In genomic region chr16:68237243-68238028, GRCh38 we compare ENCODE assay signal across 8 cellular contexts. TPM values are rescaled to one million over a fixed set of nuclear protein-coding genes. Genes with fewer than 3 reads are reported as not detected.
DNase-seq lines count a peak whose midpoint lies in the region; ATAC-seq, FAIRE-seq and TF ChIP-seq lines count a peak whose summit lies in the region.

No MANE protein-coding gene starts in this region.

- FAIRE-seq in pancreas (lab: Jason Lieb, UNC) = peak; percentile 78

- ATAC-seq in HG02588 (IDR thresholded peaks at IDR 0.05; ENCODE audit: unreplicated experiment) = peak; percentile 70
- ATAC-seq in Right ventricle myocardium superior (ENCODE audit: poor library complexity) = peak; percentile 91
- ATAC-seq in pancreas = peak; percentile 61 to 81 (median 71)

- TF ChIP-seq POLR2A in thyroid gland (IDR thresholded peaks at IDR 0.05) = peak; percentile 91 to 98

- POLR2A ChIA-PET in GM10248 (lab: Yijun Ruan, JAX) = interaction anchor here (0.6 to 0.9 kb wide), 3 partner anchors 20 to 336 kb away, joined by 3 read pairs; partner anchors contain the start of genes PRMT7 and SLC7A6OS

- H3K9ac ChIP-seq in adipocyte (ENCODE audit: low read length) = peak overlapping the region; percentile 92

- DNase-seq in GM10248 (ENCODE audit: extremely low spot score) (peak; percentile 98), NCI-H1105 treated with DMSO at 0.1 percent for 48 hours (lab: John Stamatoyannopoulos, UW) (peak; percentile 53), SW 1271 (lab: John Stamatoyannopoulos, UW) (peak; percentile 93 to 97), adipocyte (ENCODE audit: low read depth) (peak; percentile 99), Right ventricle myocardium superior (peak; percentile 98), pancreas (peak; percentile 96 to 99 (median 99)), thyroid gland (peak; percentile 99 to 100)

- H3K4me1 ChIP-seq in adipocyte (ENCODE audit: control insufficient read depth, insufficient read depth, low read length) = peaks cover 25% of the 10 kb centered on the region
- H3K4me1 ChIP-seq in pancreas = peaks cover 8 to 26% (median 10%) of the 10 kb centered on the region in 3 donors
- peaks cover 31 to 40% of the 10 kb centered on the region in 2 donors for H3K4me1 ChIP-seq in thyroid gland

- H3K27me3 ChIP-seq in adipocyte (replicated peaks; ENCODE audit: control insufficient read depth, insufficient read depth, low read length) (peaks cover 4% of the 10 kb centered on the region), pancreas (no peaks in the 10 kb centered on the region), thyroid gland (no peaks in the 10 kb centered on the region)

- 0 to 1% methylated on average over 52 to 72 of the region's 72 CpGs for WGBS in pancreas, 2 donors
- 0 to 1% methylated on average over 22 to 55 of the region's 72 CpGs for WGBS in thyroid gland, 2 donors

- CTCF ChIA-PET in GM10248 (lab: Yijun Ruan, JAX) = interaction anchor here (1.0 to 4.0 kb wide), 7 partner anchors 9 to 118 kb away, joined by 3 to 21 read pairs (median 7); partner anchors contain the start of gene SLC7A6

- TF ChIP-seq CTCF in GM10248 (IDR thresholded peaks at IDR 0.05; ENCODE audit: control extremely low read depth, extremely low read depth, low read depth, missing control alignments) (no peak), pancreas (IDR thresholded peaks at IDR 0.05) (no peak), thyroid gland (IDR thresholded peaks at IDR 0.05) (no peak)

- H3K36me3 ChIP-seq in adipocyte (ENCODE audit: control insufficient read depth, insufficient read depth, low read length, severe bottlenecking) (no peaks in the 10 kb centered on the region), pancreas (peaks cover 0 to 2% (median 1%) of the 10 kb centered on the region in 3 donors), thyroid gland (peaks cover under 1 to 3% of the 10 kb centered on the region in 2 donors)

- intact Hi-C loops in Right ventricle myocardium superior (cut with DNase I) (loop anchor here (2.0 kb wide), 1 partner anchor 91 kb away; no protein-coding TSS in a partner anchor), pancreas (cut with DNase I) (loop anchor here in 2 of 3 donors (5.0 to 10.0 kb wide), 3 partner anchors 50 to 253 kb away; partner anchors contain the start of genes DPEP3 (in 1 of the 2) and NFATC3 (in 1 of the 2)), thyroid gland (cut with DNase I) (loop anchor here (10.0 kb wide), 1 partner anchor 243 kb away; the partner anchor contains the start of gene DPEP2)

- H3K27ac ChIP-seq in pancreas (peak overlapping the region; percentile 83 to 99 (median 95)), thyroid gland (peak overlapping the region; percentile 90 to 96 (median 96))

- H3K9me3 ChIP-seq in adipocyte (ENCODE audit: control insufficient read depth, low read length) = no peaks in the 10 kb centered on the region
- no peaks in the 10 kb centered on the region for H3K9me3 ChIP-seq in pancreas
- H3K9me3 ChIP-seq in thyroid gland = no peaks in the 10 kb centered on the region

- H3K4me3 ChIP-seq in adipocyte (ENCODE audit: low read length) (peak overlapping the region; percentile 86), pancreas (peak overlapping the region; percentile 34 to 86 (median 74)), thyroid gland (replicated peaks in 1 of 3) (peak overlapping the region in 2 of 3 donors; percentile 32 to 68)

RNA-seq across cellular contexts. Expression of gene ESRP2, which starts 1.5 kb away (rescaled TPM):
- total RNA-seq in Right ventricle myocardium superior (0.73 TPM), pancreas (10 to 100 TPM; 20.1 to 43.4 (median 33.3) TPM), thyroid gland (10 to 100 TPM; 42.9 to 86.9 (median 50.5) TPM)
- polyA plus RNA-seq in pancreas = 10 to 100 TPM; 35.5 to 45.5 TPM

RNA-seq across cellular contexts. Expression of gene PLA2G15, which starts 7.7 kb away (rescaled TPM):
- total RNA-seq in Right ventricle myocardium superior (38.1 TPM), pancreas (10 to 100 TPM in 1 of 6 donors, 1 to 10 TPM in 5; 3.5 to 14.1 (median 5.1) TPM), thyroid gland (10 to 100 TPM; 20.8 to 40.3 (median 38.4) TPM)
- 1 to 10 TPM; 6.1 to 8.4 TPM for polyA plus RNA-seq in pancreas

RNA-seq across cellular contexts. Expression of gene SLC7A6, which starts 26.9 kb away (rescaled TPM):
- 38.7 TPM for total RNA-seq in Right ventricle myocardium superior
- total RNA-seq in pancreas = 1 to 10 TPM; 4.3 to 8.7 (median 6.0) TPM
- polyA plus RNA-seq in pancreas = 1 to 10 TPM; 3.1 to 5.4 TPM
- total RNA-seq in thyroid gland = 100 to 1,000 TPM in 1 of 4 donors, 10 to 100 TPM in 3; 73.1 to 116 (median 85.7) TPM

Comparison
In these comparisons a context has a peak if more than half of its experiments do, and no peak if none do; other contexts are left out.
1. Peak in every context shown above with its lines: DNase-seq, ATAC-seq, H3K4me3 ChIP-seq and H3K27ac ChIP-seq.
2. RNA of gene ESRP2, which starts 1.5 kb away (total RNA-seq): 42.9 to 86.9 TPM in thyroid gland and 20.1 to 43.4 TPM in pancreas; 0.73 TPM in Right ventricle myocardium superior (single experiment); every median in the first group is over 10 times any median in the second.